ENCODE assay signal across 8 cellular contexts in the genomic region with DNA sequence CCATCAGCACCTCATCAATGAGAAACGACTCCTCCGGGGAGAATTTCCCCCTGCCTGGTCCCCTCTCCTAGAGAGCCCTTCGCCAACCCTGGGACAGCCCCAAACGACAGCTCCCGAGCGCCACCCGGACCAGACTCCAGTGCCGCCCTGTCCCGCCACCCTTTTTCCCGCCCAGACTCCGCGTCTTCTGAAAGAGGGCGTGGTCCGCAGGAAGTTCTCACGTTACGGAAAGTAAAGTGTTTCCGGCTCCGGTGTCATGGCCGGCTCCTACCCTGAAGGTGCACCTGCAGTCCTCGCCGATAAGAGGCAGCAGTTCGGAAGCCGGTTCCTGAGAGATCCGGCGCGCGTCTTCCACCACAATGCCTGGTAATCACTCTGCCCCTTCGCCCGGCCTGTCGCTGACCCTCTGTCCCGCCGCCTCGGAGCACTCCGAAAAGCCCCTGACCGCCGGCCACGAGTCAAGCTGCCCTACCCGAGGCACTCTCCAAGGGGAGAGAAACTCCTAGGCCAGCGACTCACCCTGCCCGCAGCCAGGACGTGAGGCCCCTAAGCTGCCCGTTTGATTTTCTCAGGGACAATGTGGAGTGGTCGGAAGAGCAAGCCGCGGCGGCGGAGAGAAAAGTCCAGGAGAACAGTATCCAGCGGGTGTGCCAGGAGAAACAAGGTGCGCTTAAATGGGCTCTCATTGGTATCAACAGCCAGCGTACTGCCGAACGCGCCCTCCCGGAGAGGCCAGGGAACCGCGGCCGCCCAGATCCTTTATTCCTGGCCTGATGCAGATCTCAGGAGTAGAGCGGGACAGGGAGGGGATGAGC. TPM values are rescaled to one million over a fixed set of nuclear protein-coding genes. Genes with fewer than 3 reads are reported as not detected.
A peak's percentile ranks its signal among the peaks of the same experiment; 100 is the strongest.
DNase-seq lines count a peak whose midpoint lies in the region; ATAC-seq, FAIRE-seq and TF ChIP-seq lines count a peak whose summit lies in the region.
"Not testable (repeated sequence)": the region's sequence is repeated elsewhere in the genome, so short reads cannot be mapped to it uniquely, and the experiment has no call there.

A gene with protein sequence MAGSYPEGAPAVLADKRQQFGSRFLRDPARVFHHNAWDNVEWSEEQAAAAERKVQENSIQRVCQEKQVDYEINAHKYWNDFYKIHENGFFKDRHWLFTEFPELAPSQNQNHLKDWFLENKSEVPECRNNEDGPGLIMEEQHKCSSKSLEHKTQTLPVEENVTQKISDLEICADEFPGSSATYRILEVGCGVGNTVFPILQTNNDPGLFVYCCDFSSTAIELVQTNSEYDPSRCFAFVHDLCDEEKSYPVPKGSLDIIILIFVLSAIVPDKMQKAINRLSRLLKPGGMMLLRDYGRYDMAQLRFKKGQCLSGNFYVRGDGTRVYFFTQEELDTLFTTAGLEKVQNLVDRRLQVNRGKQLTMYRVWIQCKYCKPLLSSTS (plus strand): TSS at position 251 of the 815 bp plus-strand sequence. CDS start 6 bp downstream, at position 257.

- ATAC-seq in HG02973 (IDR thresholded peaks at IDR 0.05; ENCODE audit: unreplicated experiment) (peak; percentile 90), aorta (ENCODE audit: low FRiP score) (peak; percentile 96)

- TF ChIP-seq CTCF in ascending aorta (IDR thresholded peaks at IDR 0.05) = peak in 2 of 3 experiments; percentile 31 to 34

- H3K27me3 ChIP-seq in ascending aorta; aorta (ENCODE audit: control insufficient read depth in 1 of 2, insufficient read depth in 2 of 2, low read length in 1 of 2): not testable (repeated sequence)

- not testable (repeated sequence) for H3K36me3 ChIP-seq in ascending aorta; aorta (ENCODE audit: control insufficient read depth in 1 of 2, insufficient read depth in 2 of 2, low read length in 1 of 2)

- peak within 1 kb of the TSS; percentile 69 to 92 for H3K4me3 ChIP-seq in ascending aorta
- peak within 1 kb of the TSS; percentile 28 to 30 for H3K4me3 ChIP-seq in aorta (ENCODE audit: low read length in 2 of 2)

- intact Hi-C loops in ascending aorta (cut with DNase I) = loop anchor here (10.0 kb wide), 1 partner anchor 51 kb away; a partner anchor contains a TSS
- intact Hi-C loops in aorta (cut with DNase I) = loop anchor here in 1 of 2 donors (10.0 kb wide), 1 partner anchor 51 kb away; a partner anchor contains a TSS

- H3K27ac ChIP-seq in ascending aorta = peak within 1 kb of the TSS; percentile 53 to 65
- H3K27ac ChIP-seq in aorta (ENCODE audit: low read depth in 1 of 2, low read length in 2 of 2) = peak within 1 kb of the TSS in 1 of 2 donors; percentile 37

- not testable (repeated sequence) for H3K4me1 ChIP-seq in ascending aorta; aorta (ENCODE audit: control insufficient read depth in 1 of 2, insufficient read depth in 2 of 2, low read length in 2 of 2)

- FAIRE-seq in GM18507 (lab: Jason Lieb, UNC) = peak; percentile 93

- DNase-seq in GM18507 (ENCODE audit: extremely low spot score, insufficient read length, low read depth) = peak; percentile 45
- DNase-seq in NCI-H187 treated with DMSO at 0.1 percent for 48 hours (lab: John Stamatoyannopoulos, UW) = peak; percentile 11
- DNase-seq in T-helper 2 cell = peak; percentile 63 to 94 (median 80)
- peak; percentile 47 to 88 for DNase-seq in ascending aorta (ENCODE audit: low spot score in 2 of 2)
- peak; percentile 57 for DNase-seq in hepatic stellate cell (ENCODE audit: low spot score)
- peak; percentile 86 for DNase-seq in renal cortical epithelial cell (ENCODE audit: low read depth)
- DNase-seq in aorta = peak; percentile 89 to 92

- not testable (repeated sequence) for H3K9me3 ChIP-seq in ascending aorta; aorta (ENCODE audit: control insufficient read depth, low read length)

- 0 to 1% methylated on average over 58 of the region's 58 CpGs for WGBS in aorta, 2 donors

RNA-seq across cellular contexts. Expression of the gene that starts here (rescaled TPM):
- 3.3 TPM for total RNA-seq in ascending aorta
- 22.4 and 29.5 TPM in 2 replicates for total RNA-seq in renal cortical epithelial cell
- 10 to 100 TPM; 11.1 to 16.1 TPM for total RNA-seq in aorta
- 1 to 10 TPM; 6.8 to 7.8 TPM for polyA plus RNA-seq in aorta

Comparison
In these comparisons a context has a peak if more than half of its experiments do, and no peak if none do; other contexts are left out.
1. DNase-seq: peak in every context shown above with its lines; median percentile 90 in aorta; 86 in renal cortical epithelial cell; 80 in T-helper 2 cell; 68 in ascending aorta; 57 in hepatic stellate cell; 45 in GM18507; 11 in NCI-H187 treated with DMSO at 0.1 percent for 48 hours.